In genomic region chr3:119497824-119498187, GRCh38 we compare ENCODE assay signal across 8 cellular contexts. TPM values are rescaled to one million over a fixed set of nuclear protein-coding genes. Genes with fewer than 3 reads are reported as not detected.
DNase-seq lines count a peak whose midpoint lies in the region; ATAC-seq and TF ChIP-seq lines count a peak whose summit lies in the region.

No MANE protein-coding gene starts in this region.

- H3K27ac ChIP-seq in OCI-LY1 (ENCODE audit: low read depth, low read length, poor library complexity, severe bottlenecking): no peak overlapping the region
- H3K27ac ChIP-seq in coronary artery: peak overlapping the region; percentile 84 to 86
- H3K27ac ChIP-seq in thoracic aorta: peak overlapping the region; percentile 92 to 94

- no peaks in the 10 kb centered on the region for H3K27me3 ChIP-seq in OCI-LY1 (ENCODE audit: insufficient read depth, low read length)
- H3K27me3 ChIP-seq in thoracic aorta (replicated peaks; ENCODE audit: insufficient read depth): no peaks in the 10 kb centered on the region

- CTCF ChIA-PET in AG04449 (lab: Yijun Ruan, JAX): interaction anchor here (1.1 to 2.8 kb wide), 3 partner anchors 9 to 183 kb away, joined by 3 to 11 read pairs (median 3); no protein-coding TSS in a partner anchor

- intact Hi-C loops in lower leg skin (cut with DNase I; ENCODE audit: low total_unique reads): no loop called here

- no peaks in the 10 kb centered on the region for H3K9me3 ChIP-seq in OCI-LY1 (ENCODE audit: low read length)
- H3K9me3 ChIP-seq in thoracic aorta: no peaks in the 10 kb centered on the region

- peaks cover 23% of the 10 kb centered on the region for H3K79me2 ChIP-seq in OCI-LY1 (ENCODE audit: insufficient read depth, low read length)

- peaks cover 31% of the 10 kb centered on the region for H3K4me1 ChIP-seq in OCI-LY1 (ENCODE audit: insufficient read depth, low read length, severe bottlenecking)
- H3K4me1 ChIP-seq in thoracic aorta (ENCODE audit: control insufficient read depth in 1 of 2, low read depth in 2 of 2): peaks cover 11 to 30% of the 10 kb centered on the region in 2 donors

- DNase-seq in AG04449 (ENCODE audit: low read depth, low spot score) (no peak), coronary artery (ENCODE audit: low spot score) (no peak), lower leg skin (ENCODE audit: low spot score in 2 of 2) (peak in 1 of 2 donors; percentile 55), thoracic aorta (ENCODE audit: low spot score) (no peak), NCI-H1048 (lab: John Stamatoyannopoulos, UW) (no peak), HCEC 1CT (no peak)

- peak overlapping the region; percentile 97 for H3K4me2 ChIP-seq in OCI-LY1 (ENCODE audit: low read length)

- TF ChIP-seq POLR2A in lower leg skin (IDR thresholded peaks at IDR 0.05): no peak

- POLR2A ChIA-PET in AG04449 (lab: Yijun Ruan, JAX): interaction anchor here (1.4 to 2.0 kb wide), 5 partner anchors 26 to 257 kb away, joined by 3 to 14 read pairs (median 4); partner anchors contain the start of genes B4GALT4 and TMEM39A

- H3K9me2 ChIP-seq in OCI-LY1 (ENCODE audit: low read depth, low read length): no peaks in the 10 kb centered on the region

- H3K4me3 ChIP-seq in AG04449 (ENCODE audit: low read depth, low read length) (peak overlapping the region; percentile 98), OCI-LY1 (ENCODE audit: low read depth, low read length, poor library complexity, severe bottlenecking) (peak overlapping the region; percentile 82), coronary artery (peak overlapping the region; percentile 76), lower leg skin (ENCODE audit: low read depth, poor library complexity, severe bottlenecking) (peak overlapping the region; percentile 63), thoracic aorta (peak overlapping the region; percentile 98)

- peak; percentile 1 for ATAC-seq in GM18499 (IDR thresholded peaks at IDR 0.05; ENCODE audit: insufficient read depth, unreplicated experiment)
- ATAC-seq in thoracic aorta (ENCODE audit: insufficient number of reproducible peaks, low FRiP score, low read depth): peak; percentile 29

- TF ChIP-seq CTCF in AG04449 (IDR thresholded peaks at IDR 0.05; ENCODE audit: insufficient read depth, low read length, missing control alignments): no peak
- no peak for TF ChIP-seq CTCF in OCI-LY1 (IDR thresholded peaks at IDR 0.05; ENCODE audit: low read length)
- TF ChIP-seq CTCF in coronary artery (IDR thresholded peaks at IDR 0.05): no peak
- TF ChIP-seq CTCF in lower leg skin (IDR thresholded peaks at IDR 0.05): no peak
- no peak for TF ChIP-seq CTCF in thoracic aorta (IDR thresholded peaks at IDR 0.05)

- H3F3A ChIP-seq in OCI-LY1 (ENCODE audit: insufficient read depth, low read length): no peaks in the 10 kb centered on the region

- H3K36me3 ChIP-seq in OCI-LY1 (ENCODE audit: insufficient read depth, low read length): peaks cover 9% of the 10 kb centered on the region; the same call in 1 of the 2 replicates
- no peaks in the 10 kb centered on the region for H3K36me3 ChIP-seq in thoracic aorta

- no peaks in the 10 kb centered on the region for H4K20me1 ChIP-seq in OCI-LY1 (ENCODE audit: insufficient read depth, low read length)

- H2AFZ ChIP-seq in OCI-LY1 (ENCODE audit: low read length): no peak overlapping the region

- H3K9ac ChIP-seq in OCI-LY1 (ENCODE audit: low read length): peak overlapping the region; percentile 93

- 3 to 5% methylated on average over 9 of the region's 9 CpGs for WGBS in lower leg skin, 2 donors

RNA-seq across cellular contexts. Expression of gene TIMMDC1, which starts 0.5 kb away (rescaled TPM):
- total RNA-seq in lower leg skin (10 to 100 TPM; 40.4 to 41.9 (median 40.5) TPM), thoracic aorta (10 to 100 TPM; 28.8 to 49.1 TPM)

RNA-seq across cellular contexts. Expression of gene POGLUT1, which starts 29.0 kb away (rescaled TPM):
- total RNA-seq in lower leg skin (10 to 100 TPM in 3 of 4 donors, 1 to 10 TPM in 1; 9.9 to 17.5 (median 13.4) TPM), thoracic aorta (10 to 100 TPM; 11.0 to 35.9 TPM)

RNA-seq across cellular contexts. Expression of gene TMEM39A, which starts 34.4 kb away (rescaled TPM):
- total RNA-seq in lower leg skin (10 to 100 TPM; 20.9 to 39.9 (median 29.9) TPM), thoracic aorta (10 to 100 TPM; 34.3 to 43.7 TPM)
